ENCODE assay signal across 8 cellular contexts in genomic region chr1:155079487-155080249, GRCh38. TPM values are rescaled to one million over a fixed set of nuclear protein-coding genes. Genes with fewer than 3 reads are reported as not detected.
DNase-seq lines count a peak whose midpoint lies in the region; ATAC-seq, FAIRE-seq and TF ChIP-seq lines count a peak whose summit lies in the region.

No MANE protein-coding gene starts in this region.

- H3K79me2 ChIP-seq in OCI-LY7 (ENCODE audit: insufficient read depth, low read depth, low read length) (no peaks in the 10 kb centered on the region), endothelial cell of umbilical vein (ENCODE audit: control insufficient read depth, insufficient read depth, low read length) (no peaks in the 10 kb centered on the region)

- no peak for TF ChIP-seq POLR2A in endothelial cell of umbilical vein (IDR thresholded peaks at IDR 0.05; ENCODE audit: low read depth, low read length)
- TF ChIP-seq POLR2A in gastrocnemius medialis (IDR thresholded peaks at IDR 0.05) = no peak
- TF ChIP-seq POLR2A in thyroid gland (IDR thresholded peaks at IDR 0.05) = no peak

- FAIRE-seq in endothelial cell of umbilical vein (lab: Jason Lieb, UNC) = peak; percentile 64
- FAIRE-seq in D721Med (lab: Jason Lieb, UNC) = no peak

- H3K27me3 ChIP-seq in endothelial cell of umbilical vein (ENCODE audit: control insufficient read depth in 2 of 2, insufficient read depth in 2 of 2, low read length in 2 of 2) = peaks cover 38 to 46% of the 10 kb centered on the region in 2 experiments
- H3K27me3 ChIP-seq in gastrocnemius medialis = peaks cover 51 to 56% (median 54%) of the 10 kb centered on the region in 3 donors
- peaks cover 42% of the 10 kb centered on the region for H3K27me3 ChIP-seq in thyroid gland

- no peaks in the 10 kb centered on the region for H3K9me1 ChIP-seq in endothelial cell of umbilical vein (replicated peaks; ENCODE audit: control insufficient read depth, extremely low read depth, insufficient read depth, low read length)

- no peaks in the 10 kb centered on the region for H4K20me1 ChIP-seq in OCI-LY7 (ENCODE audit: insufficient read depth, low read length)
- no peaks in the 10 kb centered on the region for H4K20me1 ChIP-seq in endothelial cell of umbilical vein (replicated peaks; ENCODE audit: control insufficient read depth, extremely low read depth, insufficient read depth, low read length)

- DNase-seq in NCI-H82 (lab: John Stamatoyannopoulos, UW) (peak; percentile 57), NCI-H82 treated with DMSO at 0.1 percent for 48 hours (lab: John Stamatoyannopoulos, UW; ENCODE audit: unreplicated experiment) (no peak), OCI-LY7 (ENCODE audit: low spot score) (no peak), endothelial cell of umbilical vein (ENCODE audit: low read depth, low spot score) (no peak), gastrocnemius medialis (no peak), D721Med (ENCODE audit: insufficient read length, low spot score) (no peak), thyroid gland (no peak)

- H3K4me2 ChIP-seq in OCI-LY7 (ENCODE audit: low read length) (peak overlapping the region; percentile 79), endothelial cell of umbilical vein (ENCODE audit: insufficient read depth, low read length) (no peak overlapping the region)

- ATAC-seq in gastrocnemius medialis (no peak), GM18498 (IDR thresholded peaks at IDR 0.05; ENCODE audit: unreplicated experiment) (no peak)

- H3K4me1 ChIP-seq in OCI-LY7 (ENCODE audit: insufficient read depth, low read length, poor library complexity, severe bottlenecking) = peaks cover 63% of the 10 kb centered on the region
- peaks cover 11% of the 10 kb centered on the region for H3K4me1 ChIP-seq in endothelial cell of umbilical vein (ENCODE audit: control insufficient read depth, extremely low read depth, insufficient read depth, low read length)
- H3K4me1 ChIP-seq in gastrocnemius medialis = peaks cover 42 to 46% of the 10 kb centered on the region in 2 donors
- peaks cover 39 to 53% of the 10 kb centered on the region in 2 donors for H3K4me1 ChIP-seq in thyroid gland

- no peak overlapping the region for H3K9ac ChIP-seq in endothelial cell of umbilical vein (replicated peaks; ENCODE audit: extremely low read depth, insufficient read depth, low read length)

- dilution Hi-C loops in endothelial cell of umbilical vein (cut with MboI; ENCODE audit: extremely low pct_ligation_motif_present, low sequenced_read_pairs) = no loop called here

- H3K4me3 ChIP-seq in OCI-LY7 (ENCODE audit: low read depth, low read length, poor library complexity, severe bottlenecking) (peak overlapping the region; percentile 62), endothelial cell of umbilical vein (replicated peaks in 1 of 3; ENCODE audit: insufficient read depth in 1 of 3, low read depth in 1 of 3, low read length in 3 of 3) (no peak overlapping the region), gastrocnemius medialis (peak overlapping the region in 3 of 4 donors; percentile 34 to 68 (median 46)), thyroid gland (replicated peaks in 1 of 3) (peak overlapping the region in 1 of 3 donors; percentile 18)

- TF ChIP-seq CTCF in OCI-LY7 (conservative IDR thresholded peaks at IDR 0.05; ENCODE audit: low read length) = no peak
- no peak for TF ChIP-seq CTCF in endothelial cell of umbilical vein (IDR thresholded peaks at IDR 0.05; ENCODE audit: extremely low read depth in 1 of 2, insufficient read depth in 1 of 2, low read depth in 1 of 2, low read length in 2 of 2)
- no peak for TF ChIP-seq CTCF in gastrocnemius medialis (IDR thresholded peaks at IDR 0.05 in 4 of 5, conservative IDR thresholded peaks at IDR 0.05 in 1 of 5)
- no peak for TF ChIP-seq CTCF in D721Med (IDR thresholded peaks at IDR 0.05; ENCODE audit: insufficient read depth, missing control alignments)
- TF ChIP-seq CTCF in thyroid gland (IDR thresholded peaks at IDR 0.05) = no peak

- H3K27ac ChIP-seq in OCI-LY7 (ENCODE audit: low read depth, low read length, poor library complexity, severe bottlenecking) = no peak overlapping the region
- no peak overlapping the region for H3K27ac ChIP-seq in endothelial cell of umbilical vein (ENCODE audit: insufficient read depth, low read depth, low read length)
- H3K27ac ChIP-seq in gastrocnemius medialis = no peak overlapping the region
- no peak overlapping the region for H3K27ac ChIP-seq in thyroid gland

- no peak overlapping the region for H2AFZ ChIP-seq in OCI-LY7 (ENCODE audit: low read length)
- H2AFZ ChIP-seq in endothelial cell of umbilical vein (ENCODE audit: low read depth, low read length) = no peak overlapping the region

- CTCF ChIA-PET in OCI-LY7 (lab: Charles Lee; ENCODE audit: unreplicated experiment) = no interaction called here
- CTCF ChIA-PET in endothelial cell of umbilical vein (lab: Charles Lee) = interaction anchor here (0.8 to 1.9 kb wide), 5 partner anchors 15 to 520 kb away, joined by 3 to 8 read pairs (median 3); partner anchors contain the start of gene ADAM15

- 2 to 5% methylated on average over 28 to 30 of the region's 58 CpGs for WGBS in thyroid gland, 2 donors

- POLR2A ChIA-PET in OCI-LY7 (lab: Charles Lee) = no interaction called here
- POLR2A ChIA-PET in endothelial cell of umbilical vein (lab: Charles Lee) = no interaction called here

- H3K9me3 ChIP-seq in OCI-LY7 (ENCODE audit: low read length) (no peaks in the 10 kb centered on the region), endothelial cell of umbilical vein (replicated peaks; ENCODE audit: control insufficient read depth, insufficient read depth, low read length) (no peaks in the 10 kb centered on the region), gastrocnemius medialis (no peaks in the 10 kb centered on the region), thyroid gland (no peaks in the 10 kb centered on the region)

- BruUV-seq in OCI-LY7 (replicated peaks; lab: Mats Ljungman, UMichigan) (no TSS peak), endothelial cell of umbilical vein (replicated peaks; lab: Mats Ljungman, UMichigan) (no TSS peak)

- intact Hi-C loops in OCI-LY7 (cut with micrococcal nuclease; ENCODE audit: unreplicated experiment) (no loop called here), endothelial cell of umbilical vein (cut with micrococcal nuclease) (no loop called here), gastrocnemius medialis (cut with DNase I; ENCODE audit: low total_unique reads) (no loop called here), thyroid gland (cut with DNase I) (loop anchor here (5.0 kb wide), 1 partner anchor 32 kb away; no protein-coding TSS in a partner anchor)

- H3K36me3 ChIP-seq in OCI-LY7 (ENCODE audit: insufficient read depth, low read length) (no peaks in the 10 kb centered on the region), endothelial cell of umbilical vein (ENCODE audit: control insufficient read depth in 2 of 2, extremely low read depth in 1 of 2, insufficient read depth in 2 of 2, low read length in 2 of 2) (no peaks in the 10 kb centered on the region), gastrocnemius medialis (no peaks in the 10 kb centered on the region), thyroid gland (no peaks in the 10 kb centered on the region)

- H3K9me2 ChIP-seq in OCI-LY7 (ENCODE audit: insufficient read depth, low read length) = no peaks in the 10 kb centered on the region

- in situ Hi-C loops in gastrocnemius medialis (cut with MboI; ENCODE audit: low sequenced_read_pairs in 4 of 4) = no loop called here

RNA-seq across cellular contexts. Expression of gene EFNA3, which starts 1.0 kb away (rescaled TPM):
- total RNA-seq in OCI-LY7 (2014; rRNA removed; shearing (Covaris generic)) = 5.7 and 6.7 TPM in 2 replicates
- total RNA-seq in OCI-LY7 (2022) (4.8 and 10.8 TPM in 2 replicates), endothelial cell of umbilical vein (2.2 TPM in 2 replicates), gastrocnemius medialis (1 to 10 TPM in 2 of 4 donors, under 1 TPM in 1, not detected in 1; 0.55 to 1.8 (median 1.6) TPM), thyroid gland (1 to 10 TPM; 1.2 to 2.9 (median 2.0) TPM)
- 2.5 and 4.2 TPM in 2 replicates for polyA plus RNA-seq in endothelial cell of umbilical vein
- polyA plus RNA-seq in endothelial cell of umbilical vein (2011; cell fraction: cytosol; rRNA removed) = 2.0 and 3.0 TPM in 2 replicates
- polyA plus RNA-seq in endothelial cell of umbilical vein (2011; cell fraction: nucleus; rRNA removed) = 1.1 and 2.3 TPM in 2 replicates
- 1.5 and 2.3 TPM in 2 replicates for polyA plus RNA-seq in endothelial cell of umbilical vein (2012)
- 1.2 and 1.6 TPM in 2 replicates for polyA minus RNA-seq in endothelial cell of umbilical vein
- polyA minus RNA-seq in endothelial cell of umbilical vein (2011; cell fraction: cytosol; rRNA and poly(A)+ RNA removed) = 4.2 TPM
- polyA minus RNA-seq in endothelial cell of umbilical vein (2011; cell fraction: nucleus; rRNA and poly(A)+ RNA removed) = 0.24 and 0.77 TPM in 2 replicates

RNA-seq across cellular contexts. Expression of gene EFNA4, which starts 16.1 kb away (rescaled TPM):
- total RNA-seq in OCI-LY7 (2014; rRNA removed; shearing (Covaris generic)) = 10.5 and 11.5 TPM in 2 replicates
- total RNA-seq in OCI-LY7 (2022) (9.0 and 10.1 TPM in 2 replicates), endothelial cell of umbilical vein (16.5 and 17.5 TPM in 2 replicates), gastrocnemius medialis (under 1 TPM; 0.41 to 0.87 (median 0.80) TPM), thyroid gland (10 to 100 TPM in 2 of 4 donors, 1 to 10 TPM in 2; 7.5 to 13.1 (median 9.9) TPM)
- polyA plus RNA-seq in endothelial cell of umbilical vein = 25.2 and 28.0 TPM in 2 replicates
- 23.2 and 26.4 TPM in 2 replicates for polyA plus RNA-seq in endothelial cell of umbilical vein (2011; cell fraction: cytosol; rRNA removed)
- polyA plus RNA-seq in endothelial cell of umbilical vein (2011; cell fraction: nucleus; rRNA removed) = 13.1 and 13.8 TPM in 2 replicates
- polyA plus RNA-seq in endothelial cell of umbilical vein (2012) = 17.4 and 19.5 TPM in 2 replicates
- 15.3 and 15.7 TPM in 2 replicates for polyA minus RNA-seq in endothelial cell of umbilical vein
- 5.7 TPM for polyA minus RNA-seq in endothelial cell of umbilical vein (2011; cell fraction: cytosol; rRNA and poly(A)+ RNA removed)
- polyA minus RNA-seq in endothelial cell of umbilical vein (2011; cell fraction: nucleus; rRNA and poly(A)+ RNA removed) = 4.5 and 7.1 TPM in 2 replicates

RNA-seq across cellular contexts. Expression of gene ADAM15, which starts 28.6 kb away (rescaled TPM):
- total RNA-seq in OCI-LY7 (2014; rRNA removed; shearing (Covaris generic)) = 14.2 and 19.7 TPM in 2 replicates
- total RNA-seq in OCI-LY7 (2022) (50.4 and 56.1 TPM in 2 replicates), endothelial cell of umbilical vein (268 and 299 TPM in 2 replicates), gastrocnemius medialis (10 to 100 TPM; 30.3 to 42.8 (median 36.9) TPM), thyroid gland (10 to 100 TPM; 51.3 to 75.5 (median 65.6) TPM)
- 295 and 397 TPM in 2 replicates for polyA plus RNA-seq in endothelial cell of umbilical vein
- polyA plus RNA-seq in endothelial cell of umbilical vein (2011; cell fraction: cytosol; rRNA removed) = 175 and 217 TPM in 2 replicates
- 279 and 369 TPM in 2 replicates for polyA plus RNA-seq in endothelial cell of umbilical vein (2011; cell fraction: nucleus; rRNA removed)
- 163 and 171 TPM in 2 replicates for polyA plus RNA-seq in endothelial cell of umbilical vein (2012)
- polyA minus RNA-seq in endothelial cell of umbilical vein = 240 and 273 TPM in 2 replicates
- polyA minus RNA-seq in endothelial cell of umbilical vein (2011; cell fraction: cytosol; rRNA and poly(A)+ RNA removed) = 215 TPM
- 94.3 and 106 TPM in 2 replicates for polyA minus RNA-seq in endothelial cell of umbilical vein (2011; cell fraction: nucleus; rRNA and poly(A)+ RNA removed)

RNA-seq across cellular contexts. Expression of gene DCST1, which starts 46.0 kb away (rescaled TPM):
- not detected in 2 replicates for total RNA-seq in OCI-LY7 (2014; rRNA removed; shearing (Covaris generic))
- total RNA-seq in OCI-LY7 (2022) (not detected in 2 replicates), endothelial cell of umbilical vein (not detected in 2 replicates), gastrocnemius medialis (under 1 TPM in 2 of 4 donors, not detected in 2; 0.13 to 0.35 TPM), thyroid gland (under 1 TPM in 1 of 4 donors, not detected in 3; 0.24 TPM)
- not detected in 2 replicates for polyA plus RNA-seq in endothelial cell of umbilical vein
- not detected in 2 replicates for polyA plus RNA-seq in endothelial cell of umbilical vein (2011; cell fraction: cytosol; rRNA removed)
- not detected in 2 replicates for polyA plus RNA-seq in endothelial cell of umbilical vein (2011; cell fraction: nucleus; rRNA removed)
- polyA plus RNA-seq in endothelial cell of umbilical vein (2012) = not detected in 2 replicates
- not detected in 2 replicates for polyA minus RNA-seq in endothelial cell of umbilical vein
- not detected for polyA minus RNA-seq in endothelial cell of umbilical vein (2011; cell fraction: cytosol; rRNA and poly(A)+ RNA removed)
- not detected in 2 replicates for polyA minus RNA-seq in endothelial cell of umbilical vein (2011; cell fraction: nucleus; rRNA and poly(A)+ RNA removed)

RNA-seq across cellular contexts. Expression of gene DCST2, which starts 46.1 kb away (rescaled TPM):
- total RNA-seq in OCI-LY7 (2014; rRNA removed; shearing (Covaris generic)) = 0.85 and 1.7 TPM in 2 replicates
- total RNA-seq in OCI-LY7 (2022) (2.0 and 3.9 TPM in 2 replicates), endothelial cell of umbilical vein (0.23 and 0.51 TPM in 2 replicates), gastrocnemius medialis (not detected), thyroid gland (1 to 10 TPM in 1 of 4 donors, under 1 TPM in 2, not detected in 1; 0.33 to 4.2 (median 0.50) TPM)
- polyA plus RNA-seq in endothelial cell of umbilical vein = 0.29 and 0.73 TPM in 2 replicates
- 0.07 TPM in 1 of 2 replicates, not detected in the other for polyA plus RNA-seq in endothelial cell of umbilical vein (2011; cell fraction: cytosol; rRNA removed)
- 2.6 and 3.1 TPM in 2 replicates for polyA plus RNA-seq in endothelial cell of umbilical vein (2011; cell fraction: nucleus; rRNA removed)
- polyA plus RNA-seq in endothelial cell of umbilical vein (2012) = 0.40 TPM in 1 of 2 replicates, not detected in the other
- 0.36 and 0.63 TPM in 2 replicates for polyA minus RNA-seq in endothelial cell of umbilical vein
- 1.3 TPM for polyA minus RNA-seq in endothelial cell of umbilical vein (2011; cell fraction: cytosol; rRNA and poly(A)+ RNA removed)
- polyA minus RNA-seq in endothelial cell of umbilical vein (2011; cell fraction: nucleus; rRNA and poly(A)+ RNA removed) = 0.19 TPM in 1 of 2 replicates, not detected in the other

Comparison
In these comparisons a context has a peak if more than half of its experiments do, and no peak if none do; other contexts are left out.
1. H3K4me3 ChIP-seq: peak in OCI-LY7 (single experiment) and gastrocnemius medialis (3 of 4); none in endothelial cell of umbilical vein (0 of 3).